ENCODE assay signal across 8 cellular contexts in the genomic region with DNA sequence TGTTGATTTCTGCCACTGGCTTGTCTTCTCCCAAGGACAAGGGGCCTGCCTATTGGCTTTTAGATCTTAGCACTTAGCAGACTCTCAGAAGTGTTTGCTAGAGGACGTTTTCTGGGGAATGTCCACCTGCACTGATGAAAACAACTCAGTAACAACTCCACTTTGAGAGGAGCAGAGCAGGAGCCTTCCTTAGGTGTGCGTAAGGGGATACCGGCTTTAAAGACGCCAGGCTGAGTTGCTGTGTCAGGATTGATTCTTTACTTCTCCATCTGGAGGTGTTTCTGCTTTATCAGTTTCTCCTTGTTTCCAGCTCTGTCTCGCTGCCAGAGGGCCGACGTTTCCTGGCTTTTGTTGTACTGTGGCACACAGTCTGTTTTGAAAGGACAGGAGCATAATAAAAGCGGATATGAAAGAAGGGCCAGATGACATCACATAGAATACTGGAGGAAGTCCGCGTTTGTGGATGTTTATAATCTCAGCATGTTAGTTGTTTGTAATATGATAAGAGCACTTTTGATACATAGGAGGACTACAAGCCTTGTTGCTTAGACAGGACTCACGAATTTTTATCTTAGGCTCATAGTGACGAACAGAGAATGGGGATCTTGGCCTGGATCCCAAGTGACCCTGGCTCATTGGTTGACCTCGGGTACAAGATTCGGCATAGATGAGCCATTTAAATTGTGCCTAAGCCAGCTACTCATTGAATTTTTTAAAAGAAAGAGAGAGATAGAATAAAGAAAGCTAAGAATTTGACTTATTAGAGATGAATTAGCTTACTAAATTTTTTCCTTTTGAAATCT. TPM values are rescaled to one million over a fixed set of nuclear protein-coding genes. Genes with fewer than 3 reads are reported as not detected.
A peak's percentile ranks its signal among the peaks of the same experiment; 100 is the strongest.
DNase-seq lines count a peak whose midpoint lies in the region; ATAC-seq and TF ChIP-seq lines count a peak whose summit lies in the region.

No MANE protein-coding gene starts in this region.

- H3K27ac ChIP-seq in cardiac muscle cell, result peak overlapping the region; percentile 78
- H3K27ac ChIP-seq in right atrium auricular region, result peak overlapping the region; percentile 91 to 93
- H3K27ac ChIP-seq in testis, result peak overlapping the region; percentile 81 to 82

- no peak for TF ChIP-seq CTCF in cardiac muscle cell (IDR thresholded peaks at IDR 0.05; ENCODE audit: low read depth, low read length)
- no peak for TF ChIP-seq CTCF in right atrium auricular region (IDR thresholded peaks at IDR 0.05)
- no peak for TF ChIP-seq CTCF in testis (IDR thresholded peaks at IDR 0.05)
- no peak for TF ChIP-seq CTCF in GM20000 (IDR thresholded peaks at IDR 0.05; ENCODE audit: extremely low read depth, missing control alignments)

- TF ChIP-seq POLR2A in testis (IDR thresholded peaks at IDR 0.05), result no peak

- H3K36me3 ChIP-seq in cardiac muscle cell, result no peaks in the 10 kb centered on the region
- H3K36me3 ChIP-seq in right atrium auricular region, result no peaks in the 10 kb centered on the region
- H3K36me3 ChIP-seq in testis (ENCODE audit: low read depth, missing control alignments), result no peaks in the 10 kb centered on the region

- ATAC-seq in HG02840 (IDR thresholded peaks at IDR 0.05; ENCODE audit: low FRiP score, unreplicated experiment), result no peak

- 35 to 42% methylated on average over 14 of the region's 14 CpGs for WGBS in testis, 2 donors

- DNase-seq in cardiac muscle cell (ENCODE audit: low read depth in 1 of 2, low spot score in 1 of 2), result peak; percentile 49 to 73
- no peak for DNase-seq in cardiac septum (ENCODE audit: low spot score)
- DNase-seq in RPMI8226, result peak; percentile 5
- peak; percentile 83 for DNase-seq in right atrium auricular region (ENCODE audit: low spot score)
- DNase-seq in testis, result peak; percentile 26
- DNase-seq in activated gamma-delta T cell treated with Interleukin-2 at 50 U/mL for 16 hours, result no peak
- no peak for DNase-seq in GM20000 (ENCODE audit: low spot score)

- intact Hi-C loops in cardiac septum (cut with DNase I), result no loop called here
- intact Hi-C loops in testis (cut with DNase I; ENCODE audit: low total_unique reads), result loop anchor here (10.0 kb wide), 1 partner anchor 63 kb away; no protein-coding TSS in a partner anchor

- H3K9me3 ChIP-seq in cardiac muscle cell (ENCODE audit: low read depth), result no peaks in the 10 kb centered on the region
- no peaks in the 10 kb centered on the region for H3K9me3 ChIP-seq in right atrium auricular region
- no peaks in the 10 kb centered on the region for H3K9me3 ChIP-seq in testis

- no peak overlapping the region for H3K4me3 ChIP-seq in cardiac muscle cell
- peak overlapping the region in 1 of 2 donors; percentile 18 for H3K4me3 ChIP-seq in right atrium auricular region
- no peak overlapping the region for H3K4me3 ChIP-seq in testis

- no peaks in the 10 kb centered on the region for H3K27me3 ChIP-seq in cardiac muscle cell
- no peaks in the 10 kb centered on the region for H3K27me3 ChIP-seq in right atrium auricular region
- H3K27me3 ChIP-seq in testis, result no peaks in the 10 kb centered on the region

- H3K4me1 ChIP-seq in cardiac muscle cell (ENCODE audit: low read depth) (peaks cover 34% of the 10 kb centered on the region), right atrium auricular region (peaks cover 0 to 82% of the 10 kb centered on the region in 2 donors), testis (peaks cover 40% of the 10 kb centered on the region)

RNA-seq across cellular contexts. Expression of gene COL4A2, which starts 34.6 kb away (rescaled TPM):
- total RNA-seq in cardiac muscle cell (285 and 516 TPM in 2 replicates), cardiac septum (165 TPM), right atrium auricular region (100 to 1,000 TPM; 141 to 153 TPM), testis (10 to 100 TPM; 81.0 to 89.9 TPM)
- polyA plus RNA-seq in cardiac muscle cell (184 and 277 TPM in 2 replicates), testis (ENCODE audit: insufficient read depth, low read depth, low replicate concordance) (69.1 TPM)

RNA-seq across cellular contexts. Expression of gene COL4A1, which starts 34.7 kb away (rescaled TPM):
- total RNA-seq in cardiac muscle cell, result 107 and 171 TPM in 2 replicates
- polyA plus RNA-seq in cardiac muscle cell, result 73.9 and 95.2 TPM in 2 replicates
- 196 TPM for total RNA-seq in cardiac septum
- 100 to 1,000 TPM; 140 to 201 TPM for total RNA-seq in right atrium auricular region
- total RNA-seq in testis, result 10 to 100 TPM; 35.5 to 39.0 TPM
- 43.0 TPM for polyA plus RNA-seq in testis (ENCODE audit: insufficient read depth, low read depth, low replicate concordance)

Comparison
In these comparisons a context has a peak if more than half of its experiments do, and no peak if none do; other contexts are left out.
1. DNase-seq: peak in cardiac muscle cell (2 of 2), RPMI8226 (single experiment), right atrium auricular region (single experiment) and testis (single experiment); none in cardiac septum (single experiment), activated gamma-delta T cell treated with Interleukin-2 at 50 U/mL for 16 hours (single experiment) and GM20000 (single experiment).
2. Peak in every context shown above with its lines, with median percentiles within 50 percentile points of each other: H3K27ac ChIP-seq.